ENCODE assay signal across 8 cellular contexts in the genomic region with DNA sequence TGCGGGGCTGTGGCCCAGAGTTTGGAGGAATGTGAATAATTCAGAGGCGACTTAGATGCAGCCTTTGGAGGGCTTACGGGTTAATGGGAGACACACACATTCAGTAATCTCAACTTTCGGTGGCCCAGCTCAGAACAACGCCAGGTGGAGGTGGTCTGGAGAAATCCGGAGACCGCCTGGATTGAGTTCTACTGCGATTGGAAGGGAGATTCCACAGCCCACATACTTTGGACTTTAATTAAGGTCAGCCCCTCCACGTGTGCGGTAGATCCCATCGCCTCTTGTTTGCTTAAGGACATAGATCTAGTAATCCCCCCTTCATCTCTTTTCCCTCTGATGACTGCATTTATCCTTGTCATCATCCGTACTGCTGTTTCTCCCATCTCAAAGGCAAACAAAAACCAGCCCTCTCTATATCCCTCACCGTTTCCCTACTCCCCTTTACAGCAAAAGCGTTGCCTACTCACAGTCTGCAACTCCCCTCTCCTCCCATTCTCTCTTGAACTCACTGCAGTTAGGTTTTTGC. TPM values are rescaled to one million over a fixed set of nuclear protein-coding genes. Genes with fewer than 3 reads are reported as not detected.
DNase-seq lines count a peak whose midpoint lies in the region; ATAC-seq and TF ChIP-seq lines count a peak whose summit lies in the region.

No MANE protein-coding gene starts in this region.

- DNase-seq in activated T-cell treated with anti-CD3 and anti-CD28 coated beads, Interleukin-2, amount 50 U/mL, for 72 hours: no peak
- DNase-seq in activated T-cell treated with anti-CD3 and anti-CD28 coated beads for 4 hours (no peak), NT2/D1 (ENCODE audit: low read depth, low spot score) (peak; percentile 28), 8988T (no peak), COLO668 (lab: John Stamatoyannopoulos, UW; ENCODE audit: unreplicated experiment) (no peak)
- DNase-seq in effector memory CD8-positive, alpha-beta T cell: no peak

- H3K27me3 ChIP-seq in NT2/D1 (ENCODE audit: insufficient read depth, insufficient read length): no peaks in the 10 kb centered on the region

- peaks cover 34% of the 10 kb centered on the region for H3K36me3 ChIP-seq in NT2/D1 (ENCODE audit: insufficient read depth, insufficient read length, low read length)

- peak overlapping the region; percentile 77 for H3K4me3 ChIP-seq in NT2/D1 (ENCODE audit: insufficient read length, low read depth)

- H3K9me3 Mint-ChIP-seq in activated T-cell treated with anti-CD3 and anti-CD28 coated beads, Interleukin-2, amount 50 U/mL, for 72 hours: no peaks in the 10 kb centered on the region
- no peaks in the 10 kb centered on the region for H3K9me3 Mint-ChIP-seq in effector memory CD8-positive, alpha-beta T cell
- H3K9me3 Mint-ChIP-seq in nephron: no peaks in the 10 kb centered on the region

- peak overlapping the region; percentile 27 for H3K27ac Mint-ChIP-seq in activated T-cell treated with anti-CD3 and anti-CD28 coated beads, Interleukin-2, amount 50 U/mL, for 72 hours
- H3K27ac Mint-ChIP-seq in effector memory CD8-positive, alpha-beta T cell: peak overlapping the region; percentile 96 to 99
- H3K27ac Mint-ChIP-seq in nephron: peak overlapping the region; percentile 91 to 97 (median 96)

- peak overlapping the region; percentile 96 to 100 for H3K4me3 Mint-ChIP-seq in activated T-cell treated with anti-CD3 and anti-CD28 coated beads, Interleukin-2, amount 50 U/mL, for 72 hours
- H3K4me3 Mint-ChIP-seq in effector memory CD8-positive, alpha-beta T cell: peak overlapping the region; percentile 90 to 97
- H3K4me3 Mint-ChIP-seq in nephron: peak overlapping the region in 2 of 3 experiments; percentile 97 to 99

- no peak for ATAC-seq in activated T-cell treated with anti-CD3 and anti-CD28 coated beads, Interleukin-2, amount 50 U/mL, for 72 hours (replicated peaks in 1 of 2)
- ATAC-seq in effector memory CD8-positive, alpha-beta T cell (replicated peaks): no peak
- no peak for ATAC-seq in HG03521 (IDR thresholded peaks at IDR 0.05; ENCODE audit: unreplicated experiment)

- no peak for TF ChIP-seq CTCF in nephron (IDR thresholded peaks at IDR 0.05; ENCODE audit: unreplicated experiment in 3 of 3)

- no peaks in the 10 kb centered on the region for H3K4me1 ChIP-seq in NT2/D1 (ENCODE audit: insufficient read depth, insufficient read length)

- H3K27me3 Mint-ChIP-seq in activated T-cell treated with anti-CD3 and anti-CD28 coated beads, Interleukin-2, amount 50 U/mL, for 72 hours (ENCODE audit: low read depth): no peaks in the 10 kb centered on the region
- H3K27me3 Mint-ChIP-seq in effector memory CD8-positive, alpha-beta T cell: no peaks in the 10 kb centered on the region
- H3K27me3 Mint-ChIP-seq in nephron (ENCODE audit: low read depth): no peaks in the 10 kb centered on the region

- H3K36me3 Mint-ChIP-seq in activated T-cell treated with anti-CD3 and anti-CD28 coated beads, Interleukin-2, amount 50 U/mL, for 72 hours (ENCODE audit: insufficient read depth in 2 of 2): peaks cover 2 to 4% of the 10 kb centered on the region in 2 donors
- H3K36me3 Mint-ChIP-seq in effector memory CD8-positive, alpha-beta T cell (ENCODE audit: insufficient read depth): peaks cover 17% of the 10 kb centered on the region
- H3K36me3 Mint-ChIP-seq in nephron (ENCODE audit: low read depth): peaks cover 13% of the 10 kb centered on the region

- H3K9ac ChIP-seq in NT2/D1 (ENCODE audit: insufficient read length, low read depth): peak overlapping the region; percentile 88

- peaks cover 31% of the 10 kb centered on the region for H3K4me1 Mint-ChIP-seq in activated T-cell treated with anti-CD3 and anti-CD28 coated beads, Interleukin-2, amount 50 U/mL, for 72 hours (ENCODE audit: low read depth)
- peaks cover 12 to 13% of the 10 kb centered on the region in 2 donors for H3K4me1 Mint-ChIP-seq in effector memory CD8-positive, alpha-beta T cell (ENCODE audit: low read depth in 2 of 2)
- peaks cover 20% of the 10 kb centered on the region for H3K4me1 Mint-ChIP-seq in nephron

- H3K9me3 ChIP-seq in NT2/D1 (ENCODE audit: insufficient read depth, low read length): peaks cover 7% of the 10 kb centered on the region; the same call in 1 of the 2 replicates

RNA-seq across cellular contexts. Expression of a gene that starts 0.7 kb away (rescaled TPM):
- total RNA-seq in activated T-cell treated with anti-CD3 and anti-CD28 coated beads, Interleukin-2, amount 50 U/mL, for 72 hours: 10 to 100 TPM; 50.6 to 67.7 TPM

RNA-seq across cellular contexts. Expression of a gene that starts 32.6 kb away (rescaled TPM):
- 1 to 10 TPM; 1.2 to 1.9 TPM for total RNA-seq in activated T-cell treated with anti-CD3 and anti-CD28 coated beads, Interleukin-2, amount 50 U/mL, for 72 hours

RNA-seq across cellular contexts. Expression of a gene that starts 32.7 kb away (rescaled TPM):
- total RNA-seq in activated T-cell treated with anti-CD3 and anti-CD28 coated beads, Interleukin-2, amount 50 U/mL, for 72 hours: 10 to 100 TPM in 1 of 2 donors, 1 to 10 TPM in 1; 9.2 to 14.0 TPM

RNA-seq across cellular contexts. Expression of a gene that starts 58.9 kb away (rescaled TPM):
- total RNA-seq in activated T-cell treated with anti-CD3 and anti-CD28 coated beads, Interleukin-2, amount 50 U/mL, for 72 hours: 10 to 100 TPM; 12.3 to 14.9 TPM

Comparison
In these comparisons a context has a peak if more than half of its experiments do, and no peak if none do; other contexts are left out.
1. H3K27ac Mint-ChIP-seq: peak in every context shown above with its lines; median percentile 98 in effector memory CD8-positive, alpha-beta T cell; 96 in nephron; 27 in activated T-cell treated with anti-CD3 and anti-CD28 coated beads, Interleukin-2, amount 50 U/mL, for 72 hours.